11 cellular contexts compared by ENCODE assay signal in genomic region chr2:186751790-186752189, GRCh38.
DNase-seq lines count a peak whose midpoint lies in the region; ATAC-seq lines count a peak whose summit lies in the region.
"Had no signal": no experiment of that assay in that cellular context is flagged by ENCODE, and none has a peak within 500 bp of the region (broad histone marks: within the 10 kb centered on the region; RNA-seq: fewer than 3 reads in every experiment).

No MANE protein-coding gene starts in this region.

- DNase-seq in hippocampal formation (lab: John Stamatoyannopoulos, UW) (no peak), SIG-M5 (lab: John Stamatoyannopoulos, UW) (no peak)
- DNase-seq in stimulated activated CD4-positive, alpha-beta T cell treated with anti-CD3 and anti-CD28 coated beads, Interleukin-2, amount 100 ng/mL, for 48 hours = no peak
- no peak for DNase-seq in stimulated activated CD4-positive, alpha-beta T cell treated with anti-CD3 and anti-CD28 coated beads, Interleukin-15, amount 100 ng/mL, for 24 hours
- DNase-seq: dorsolateral prefrontal cortex, NCI-H1694, OCI-M1 had no signal

- ATAC-seq in GM18499 (IDR thresholded peaks at IDR 0.05; ENCODE audit: insufficient read depth, unreplicated experiment) (peak; percentile 94), GM19397 (IDR thresholded peaks at IDR 0.05; ENCODE audit: unreplicated experiment) (peak; percentile 72), HG02870 (IDR thresholded peaks at IDR 0.05; ENCODE audit: unreplicated experiment) (peak; percentile 92), HG03558 (IDR thresholded peaks at IDR 0.05; ENCODE audit: extremely low read depth, unreplicated experiment) (peak; percentile 76)
